In genomic region chr15:76931397-76932089, GRCh38 we compare ENCODE assay signal across 1 cellular context.
TF ChIP-seq lines count a peak whose summit lies in the region.

Gene RCN2 (plus strand): TSS chr15:76931749. CDS start chr15:76931842, 93 bp downstream.

TF ChIP-seq in HepG2, 621 proteins besides CTCF, POLR2A, EP300 and RAD21 (continued from another document and continues in another):
- TF ChIP-seq, protein P1, sequence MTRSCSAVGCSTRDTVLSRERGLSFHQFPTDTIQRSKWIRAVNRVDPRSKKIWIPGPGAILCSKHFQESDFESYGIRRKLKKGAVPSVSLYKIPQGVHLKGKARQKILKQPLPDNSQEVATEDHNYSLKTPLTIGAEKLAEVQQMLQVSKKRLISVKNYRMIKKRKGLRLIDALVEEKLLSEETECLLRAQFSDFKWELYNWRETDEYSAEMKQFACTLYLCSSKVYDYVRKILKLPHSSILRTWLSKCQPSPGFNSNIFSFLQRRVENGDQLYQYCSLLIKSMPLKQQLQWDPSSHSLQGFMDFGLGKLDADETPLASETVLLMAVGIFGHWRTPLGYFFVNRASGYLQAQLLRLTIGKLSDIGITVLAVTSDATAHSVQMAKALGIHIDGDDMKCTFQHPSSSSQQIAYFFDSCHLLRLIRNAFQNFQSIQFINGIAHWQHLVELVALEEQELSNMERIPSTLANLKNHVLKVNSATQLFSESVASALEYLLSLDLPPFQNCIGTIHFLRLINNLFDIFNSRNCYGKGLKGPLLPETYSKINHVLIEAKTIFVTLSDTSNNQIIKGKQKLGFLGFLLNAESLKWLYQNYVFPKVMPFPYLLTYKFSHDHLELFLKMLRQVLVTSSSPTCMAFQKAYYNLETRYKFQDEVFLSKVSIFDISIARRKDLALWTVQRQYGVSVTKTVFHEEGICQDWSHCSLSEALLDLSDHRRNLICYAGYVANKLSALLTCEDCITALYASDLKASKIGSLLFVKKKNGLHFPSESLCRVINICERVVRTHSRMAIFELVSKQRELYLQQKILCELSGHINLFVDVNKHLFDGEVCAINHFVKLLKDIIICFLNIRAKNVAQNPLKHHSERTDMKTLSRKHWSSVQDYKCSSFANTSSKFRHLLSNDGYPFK (CRISPR knock-in tag; IDR thresholded peaks at IDR 0.05; ENCODE audit: borderline replicate concordance), result no peak
- TF ChIP-seq REL (CRISPR knock-in tag; conservative IDR thresholded peaks at IDR 0.05) (no peak), ZBTB8A (CRISPR knock-in tag; IDR thresholded peaks at IDR 0.05; ENCODE audit: borderline replicate concordance, low read depth) (no peak), ZNF549 (CRISPR knock-in tag; IDR thresholded peaks at IDR 0.05) (no peak; the same call in 1 of the 2 replicates), ZC3H4 (CRISPR knock-in tag; IDR thresholded peaks at IDR 0.05; ENCODE audit: borderline replicate concordance) (no peak), ZSCAN12 (CRISPR knock-in tag; IDR thresholded peaks at IDR 0.05) (no peak; the same call in 1 of the 2 replicates), ZXDC (CRISPR knock-in tag; IDR thresholded peaks at IDR 0.05) (0 out of 2 replicates have a peak, but pooled peaks have one; percentile 17), SYNCRIP (IDR thresholded peaks at IDR 0.05; ENCODE audit: insufficient read depth, low read depth, low read length) (no peak), RARG (CRISPR knock-in tag; IDR thresholded peaks at IDR 0.05; ENCODE audit: low read depth) (no peak), ZNF761 (CRISPR knock-in tag; conservative IDR thresholded peaks at IDR 0.05) (no peak), ZNF839 (CRISPR knock-in tag; IDR thresholded peaks at IDR 0.05; ENCODE audit: borderline replicate concordance) (no peak), SP4 (CRISPR knock-in tag; IDR thresholded peaks at IDR 0.05) (peak; percentile 89), SIX4 (CRISPR knock-in tag; IDR thresholded peaks at IDR 0.05) (no peak), MXI1 (IDR thresholded peaks at IDR 0.05; ENCODE audit: borderline replicate concordance, low read depth, low read length) (peak; percentile 50; the same call in 1 of the 3 replicates), NR2F6 (IDR thresholded peaks at IDR 0.05) (no peak), NR2F6 (CRISPR knock-in tag; IDR thresholded peaks at IDR 0.05) (peak; percentile 23; the same call in 1 of the 2 replicates), ZNF720 (CRISPR knock-in tag; IDR thresholded peaks at IDR 0.05) (no peak), PCBP1 (IDR thresholded peaks at IDR 0.05; ENCODE audit: borderline replicate concordance, low read depth, low read length) (no peak), RAD51 (IDR thresholded peaks at IDR 0.05; ENCODE audit: borderline replicate concordance) (no peak), CBX5 (CRISPR knock-in tag; IDR thresholded peaks at IDR 0.05; ENCODE audit: borderline replicate concordance) (no peak), ZNF781 (CRISPR knock-in tag; IDR thresholded peaks at IDR 0.05; ENCODE audit: borderline replicate concordance, not compliant biosample characterization) (no peak), ZNF335 (CRISPR knock-in tag; IDR thresholded peaks at IDR 0.05) (no peak), CREB3 (CRISPR knock-in tag; IDR thresholded peaks at IDR 0.05) (no peak), ZFYVE20 (CRISPR knock-in tag; IDR thresholded peaks at IDR 0.05; ENCODE audit: borderline replicate concordance, low read depth) (peak; percentile 19; the same call in 1 of the 2 replicates), HNRNPH1 (optimal IDR thresholded peaks at IDR 0.05; ENCODE audit: low read depth, low read length) (no peak), HNRNPUL1 (IDR thresholded peaks at IDR 0.05; ENCODE audit: low read depth, low read length) (no peak), ATM (IDR thresholded peaks at IDR 0.05; ENCODE audit: borderline replicate concordance) (no peak), TFDP1 (CRISPR knock-in tag; IDR thresholded peaks at IDR 0.05; ENCODE audit: borderline replicate concordance) (peak; percentile 87; the same call in 1 of the 2 replicates), ZNF263 (CRISPR knock-in tag; IDR thresholded peaks at IDR 0.05) (0 out of 2 replicates have a peak, but pooled peaks have one; percentile 9), FOXJ3 (CRISPR knock-in tag; IDR thresholded peaks at IDR 0.05; ENCODE audit: borderline replicate concordance) (no peak), ATF5 (CRISPR knock-in tag; IDR thresholded peaks at IDR 0.05; ENCODE audit: low read depth) (no peak), EHMT2 (IDR thresholded peaks at IDR 0.05; ENCODE audit: borderline replicate concordance, low read depth, low read length) (no peak), ZNF883 (CRISPR knock-in tag; IDR thresholded peaks at IDR 0.05; ENCODE audit: not compliant biosample characterization) (no peak), PRMT3 (CRISPR knock-in tag; IDR thresholded peaks at IDR 0.05; ENCODE audit: borderline replicate concordance, low read depth) (no peak), ZNF639 (CRISPR knock-in tag; conservative IDR thresholded peaks at IDR 0.05) (peak; percentile 73; the same call in 1 of the 2 replicates), KAT2B (IDR thresholded peaks at IDR 0.05; ENCODE audit: borderline replicate concordance, low read depth, low read length) (no peak), ZNF709 (CRISPR knock-in tag; IDR thresholded peaks at IDR 0.05) (peak; percentile 83; the same call in 1 of the 2 replicates)
- TF ChIP-seq, protein P2, sequence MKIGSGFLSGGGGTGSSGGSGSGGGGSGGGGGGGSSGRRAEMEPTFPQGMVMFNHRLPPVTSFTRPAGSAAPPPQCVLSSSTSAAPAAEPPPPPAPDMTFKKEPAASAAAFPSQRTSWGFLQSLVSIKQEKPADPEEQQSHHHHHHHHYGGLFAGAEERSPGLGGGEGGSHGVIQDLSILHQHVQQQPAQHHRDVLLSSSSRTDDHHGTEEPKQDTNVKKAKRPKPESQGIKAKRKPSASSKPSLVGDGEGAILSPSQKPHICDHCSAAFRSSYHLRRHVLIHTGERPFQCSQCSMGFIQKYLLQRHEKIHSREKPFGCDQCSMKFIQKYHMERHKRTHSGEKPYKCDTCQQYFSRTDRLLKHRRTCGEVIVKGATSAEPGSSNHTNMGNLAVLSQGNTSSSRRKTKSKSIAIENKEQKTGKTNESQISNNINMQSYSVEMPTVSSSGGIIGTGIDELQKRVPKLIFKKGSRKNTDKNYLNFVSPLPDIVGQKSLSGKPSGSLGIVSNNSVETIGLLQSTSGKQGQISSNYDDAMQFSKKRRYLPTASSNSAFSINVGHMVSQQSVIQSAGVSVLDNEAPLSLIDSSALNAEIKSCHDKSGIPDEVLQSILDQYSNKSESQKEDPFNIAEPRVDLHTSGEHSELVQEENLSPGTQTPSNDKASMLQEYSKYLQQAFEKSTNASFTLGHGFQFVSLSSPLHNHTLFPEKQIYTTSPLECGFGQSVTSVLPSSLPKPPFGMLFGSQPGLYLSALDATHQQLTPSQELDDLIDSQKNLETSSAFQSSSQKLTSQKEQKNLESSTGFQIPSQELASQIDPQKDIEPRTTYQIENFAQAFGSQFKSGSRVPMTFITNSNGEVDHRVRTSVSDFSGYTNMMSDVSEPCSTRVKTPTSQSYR (CRISPR knock-in tag; IDR thresholded peaks at IDR 0.05; ENCODE audit: borderline replicate concordance), result no peak
- TF ChIP-seq, protein P3, sequence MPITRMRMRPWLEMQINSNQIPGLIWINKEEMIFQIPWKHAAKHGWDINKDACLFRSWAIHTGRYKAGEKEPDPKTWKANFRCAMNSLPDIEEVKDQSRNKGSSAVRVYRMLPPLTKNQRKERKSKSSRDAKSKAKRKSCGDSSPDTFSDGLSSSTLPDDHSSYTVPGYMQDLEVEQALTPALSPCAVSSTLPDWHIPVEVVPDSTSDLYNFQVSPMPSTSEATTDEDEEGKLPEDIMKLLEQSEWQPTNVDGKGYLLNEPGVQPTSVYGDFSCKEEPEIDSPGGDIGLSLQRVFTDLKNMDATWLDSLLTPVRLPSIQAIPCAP (CRISPR knock-in tag; IDR thresholded peaks at IDR 0.05; ENCODE audit: low read depth), result no peak
- TF ChIP-seq, protein P4, sequence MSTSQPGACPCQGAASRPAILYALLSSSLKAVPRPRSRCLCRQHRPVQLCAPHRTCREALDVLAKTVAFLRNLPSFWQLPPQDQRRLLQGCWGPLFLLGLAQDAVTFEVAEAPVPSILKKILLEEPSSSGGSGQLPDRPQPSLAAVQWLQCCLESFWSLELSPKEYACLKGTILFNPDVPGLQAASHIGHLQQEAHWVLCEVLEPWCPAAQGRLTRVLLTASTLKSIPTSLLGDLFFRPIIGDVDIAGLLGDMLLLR (CRISPR knock-in tag; IDR thresholded peaks at IDR 0.05), result no peak; the same call in 1 of the 2 replicates
- TF ChIP-seq, protein P5, sequence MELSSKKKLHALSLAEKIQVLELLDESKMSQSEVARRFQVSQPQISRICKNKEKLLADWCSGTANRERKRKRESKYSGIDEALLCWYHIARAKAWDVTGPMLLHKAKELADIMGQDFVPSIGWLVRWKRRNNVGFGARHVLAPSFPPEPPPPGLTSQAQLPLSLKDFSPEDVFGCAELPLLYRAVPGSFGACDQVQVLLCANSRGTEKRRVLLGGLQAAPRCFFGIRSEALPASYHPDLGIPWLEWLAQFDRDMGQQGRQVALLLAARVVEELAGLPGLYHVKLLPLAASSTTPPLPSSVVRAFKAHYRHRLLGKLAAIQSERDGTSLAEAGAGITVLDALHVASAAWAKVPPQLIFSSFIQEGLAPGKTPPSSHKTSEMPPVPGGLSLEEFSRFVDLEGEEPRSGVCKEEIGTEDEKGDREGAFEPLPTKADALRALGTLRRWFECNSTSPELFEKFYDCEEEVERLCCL (CRISPR knock-in tag; IDR thresholded peaks at IDR 0.05; ENCODE audit: borderline replicate concordance), result no peak
- TF ChIP-seq, protein P6, sequence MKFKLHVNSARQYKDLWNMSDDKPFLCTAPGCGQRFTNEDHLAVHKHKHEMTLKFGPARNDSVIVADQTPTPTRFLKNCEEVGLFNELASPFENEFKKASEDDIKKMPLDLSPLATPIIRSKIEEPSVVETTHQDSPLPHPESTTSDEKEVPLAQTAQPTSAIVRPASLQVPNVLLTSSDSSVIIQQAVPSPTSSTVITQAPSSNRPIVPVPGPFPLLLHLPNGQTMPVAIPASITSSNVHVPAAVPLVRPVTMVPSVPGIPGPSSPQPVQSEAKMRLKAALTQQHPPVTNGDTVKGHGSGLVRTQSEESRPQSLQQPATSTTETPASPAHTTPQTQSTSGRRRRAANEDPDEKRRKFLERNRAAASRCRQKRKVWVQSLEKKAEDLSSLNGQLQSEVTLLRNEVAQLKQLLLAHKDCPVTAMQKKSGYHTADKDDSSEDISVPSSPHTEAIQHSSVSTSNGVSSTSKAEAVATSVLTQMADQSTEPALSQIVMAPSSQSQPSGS (CRISPR knock-in tag; IDR thresholded peaks at IDR 0.05), result no peak
